ENCODE assay signal across 8 cellular contexts in genomic region chr11:66545701-66546367, GRCh38. TPM values are rescaled to one million over a fixed set of nuclear protein-coding genes. Genes with fewer than 3 reads are reported as not detected.
A peak's percentile ranks its signal among the peaks of the same experiment; 100 is the strongest.
DNase-seq lines count a peak whose midpoint lies in the region; ATAC-seq and TF ChIP-seq lines count a peak whose summit lies in the region.

ZDHHC24 (minus strand) TSS chr11:66546048; CDS start chr11:66546003, 45 bp downstream.

- POLR2A ChIA-PET in T-cell (lab: Charles Lee) = interaction anchor here in 1 of 2 donors (1.8 kb wide), 1 partner anchor 73 kb away, joined by 7 read pairs; no protein-coding TSS in a partner anchor

- H3K36me3 Mint-ChIP-seq in T-cell = peaks cover 15% of the 10 kb centered on the region

- peak; percentile 84 for ATAC-seq in HG02763 (IDR thresholded peaks at IDR 0.05; ENCODE audit: unreplicated experiment)
- peak; percentile 78 to 84 (median 80) for ATAC-seq in T-cell (replicated peaks in 1 of 4)
- peak; percentile 96 to 98 (median 97) for ATAC-seq in heart right ventricle
- peak; percentile 97 for ATAC-seq in upper lobe of right lung

- CTCF ChIA-PET in T-cell (lab: Charles Lee) = interaction anchor here (0.5 to 1.2 kb wide), 7 partner anchors 16 to 132 kb away, joined by 3 to 4 read pairs (median 3); partner anchors contain the start of genes CTSF (in 1 of the 2), PELI3 (in 1 of the 2), RBM14 (in 1 of the 2) and RBM4 (in 1 of the 2)

- no peaks in the 10 kb centered on the region for H3K9me3 Mint-ChIP-seq in T-cell

- H3K4me1 Mint-ChIP-seq in T-cell = peaks cover 35 to 48% (median 45%) of the 10 kb centered on the region in 3 donors

- peak within 1 kb of the TSS; percentile 81 to 85 (median 85) for H3K4me3 Mint-ChIP-seq in T-cell

- H3K9me3 ChIP-seq in heart right ventricle (no peaks in the 10 kb centered on the region), upper lobe of right lung (no peaks in the 10 kb centered on the region)

- intact Hi-C loops in heart right ventricle (cut with DNase I) (loop anchor here in 2 of 10 donors (1.0 to 10.0 kb wide), 3 partner anchors 23 to 899 kb away; partner anchors contain the start of genes BBS1 (in 1 of the 2), CORO1B (in 1 of the 2) and CTSF (in 1 of the 2)), posterior cingulate gyrus (cut with DNase I) (no loop called here), upper lobe of right lung (cut with DNase I) (no loop called here)

- no peak within 1 kb of the TSS for H3K27ac ChIP-seq in adipose tissue (ENCODE audit: low read depth, low read length)
- H3K27ac ChIP-seq in heart right ventricle = peak within 1 kb of the TSS in 9 of 10 donors; percentile 65 to 94 (median 73)
- peak within 1 kb of the TSS; percentile 85 for H3K27ac ChIP-seq in upper lobe of right lung

- DNase-seq in GM12865 (ENCODE audit: low read depth) (peak; percentile 98), NCI-H1417 treated with DMSO at 0.1 percent for 48 hours (lab: John Stamatoyannopoulos, UW) (peak; percentile 85), T-cell (peak; percentile 57 to 85 (median 74)), heart right ventricle (peak; percentile 97 to 98), posterior cingulate gyrus (peak; percentile 92 to 100 (median 98)), upper lobe of right lung (peak; percentile 99)

- H3K36me3 ChIP-seq in heart right ventricle (peaks cover 0 to 27% (median 6%) of the 10 kb centered on the region in 9 donors), upper lobe of right lung (peaks cover 15% of the 10 kb centered on the region)

- H3K27me3 ChIP-seq in heart right ventricle (no peaks in the 10 kb centered on the region), upper lobe of right lung (no peaks in the 10 kb centered on the region)

- no peaks in the 10 kb centered on the region for H3K27me3 Mint-ChIP-seq in T-cell

- H3K4me3 ChIP-seq in GM12865 (ENCODE audit: low read depth, low read length) (peak within 1 kb of the TSS; percentile 88), heart right ventricle (peak within 1 kb of the TSS; percentile 67 to 98 (median 86)), upper lobe of right lung (peak within 1 kb of the TSS; percentile 86)

- TF ChIP-seq CTCF in GM12865 (IDR thresholded peaks at IDR 0.05; ENCODE audit: insufficient read depth, low read depth, low read length, missing control alignments) (no peak), heart right ventricle (IDR thresholded peaks at IDR 0.05) (no peak), upper lobe of right lung (IDR thresholded peaks at IDR 0.05) (no peak)

- H3K27ac Mint-ChIP-seq in T-cell = peak within 1 kb of the TSS; percentile 86 to 91

- H3K4me1 ChIP-seq in heart right ventricle (peaks cover 3 to 46% (median 31%) of the 10 kb centered on the region in 9 donors), upper lobe of right lung (peaks cover 28% of the 10 kb centered on the region)

- 0% methylated on average over 62 to 71 of the region's 71 CpGs for WGBS in adipose tissue, 3 donors
- 0 to 1% methylated on average over 69 to 71 of the region's 71 CpGs for WGBS in heart right ventricle, 2 donors

RNA-seq across cellular contexts. Expression of gene ZDHHC24, which starts in this region (rescaled TPM):
- 10 to 100 TPM; 17.2 to 25.7 (median 23.5) TPM for total RNA-seq in T-cell
- polyA plus RNA-seq in adipose tissue = 10 to 100 TPM in 2 of 3 donors, 1 to 10 TPM in 1; 8.2 to 12.2 (median 10.8) TPM
- 1 to 10 TPM; 4.6 to 8.4 (median 5.4) TPM for total RNA-seq in heart right ventricle
- polyA plus RNA-seq in heart right ventricle = 1 to 10 TPM; 6.3 to 7.7 TPM
- 14.5 TPM for total RNA-seq in upper lobe of right lung
